ENCODE assay signal across 16 cellular contexts in the genomic region with DNA sequence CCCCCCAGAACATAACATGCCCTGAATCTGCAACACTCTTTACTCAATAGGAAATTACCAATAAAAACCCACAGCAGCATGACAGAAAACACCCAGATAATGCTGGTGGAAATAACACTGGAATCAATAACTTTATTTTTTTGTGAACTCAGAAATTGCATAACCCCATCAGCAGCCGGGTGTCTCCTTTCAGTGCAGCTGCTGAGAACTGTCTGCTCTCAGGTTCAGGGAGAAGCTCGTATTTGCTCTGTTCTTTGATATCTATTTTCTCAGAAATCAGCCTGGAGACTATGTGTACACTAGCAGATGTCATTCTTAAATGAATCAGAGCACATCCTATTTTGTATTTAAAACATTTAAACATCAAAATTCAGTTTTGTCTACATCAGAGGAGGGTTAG.
"Had no signal": no experiment of that assay in that cellular context is flagged by ENCODE, and none has a peak within 500 bp of the region (broad histone marks: within the 10 kb centered on the region; RNA-seq: fewer than 3 reads in every experiment).

No MANE protein-coding gene starts in this region.

- DNase-seq: activated CD4-positive, alpha-beta T cell treated with anti-CD3 and anti-CD28 coated beads, Interleukin-2, amount 10 ng/mL, durations not matched to agents 7 days and 5 days; activated naive CD8-positive, alpha-beta T cell treated with anti-CD3 and anti-CD28 coated beads for 36 hours; amygdala; body of pancreas; erythroblast; gastrocnemius medialis; heart right ventricle; left cardiac atrium; lower lobe of right lung; psoas muscle; sigmoid colon; stimulated activated CD4-positive, alpha-beta T cell treated with anti-CD3 and anti-CD28 coated beads, Interleukin-12 subunit alpha, Interleukin-12 subunit beta, amount 100 ng/mL, for 4 hours; stimulated activated CD4-positive, alpha-beta T cell treated with anti-CD3 and anti-CD28 coated beads, Interleukin-2, amount 100 ng/mL, for 24 hours; stomach; testis; upper lobe of left lung had no signal
